In genomic region chr2:21012557-21012937, GRCh38 we compare ENCODE assay signal across 38 cellular contexts. TPM values are rescaled to one million over a fixed set of nuclear protein-coding genes. Genes with fewer than 3 reads are reported as not detected.
"Had no signal": no experiment of that assay in that cellular context is flagged by ENCODE, and none has a peak within 500 bp of the region (broad histone marks: within the 10 kb centered on the region; RNA-seq: fewer than 3 reads in every experiment).

No MANE protein-coding gene starts in this region.

- H3K9me3 ChIP-seq: MG63 had no signal

- DNase-seq: Kasumi-1, MG63, MM.1S, MV-4-11, NCI-H1048, NCI-H1092, NCI-H1092 treated with DMSO at 0.1 percent for 48 hours, NCI-H1105, NCI-H1105 treated with DMSO at 0.1 percent for 48 hours, NCI-H1417, NCI-H1417 treated with DMSO at 0.1 percent for 48 hours, NCI-H1436, NCI-H1436 treated with DMSO at 0.1 percent for 48 hours, NCI-H146, NCI-H1694, NCI-H1694 treated with DMSO at 0.1 percent for 48 hours, NCI-H187, NCI-H187 treated with DMSO at 0.1 percent for 48 hours, NCI-H1930, NCI-H2029, NCI-H2029 treated with DMSO at 0.1 percent for 48 hours, NCI-H2081, NCI-H2081 treated with DMSO at 0.1 percent for 48 hours, NCI-H2107, NCI-H2171, NCI-H2171 treated with DMSO at 0.1 percent for 48 hours, NCI-H2227 treated with DMSO at 0.1 percent for 48 hours, NCI-H226, NCI-H345, NCI-H446, NCI-H446 treated with DMSO at 0.1 percent for 48 hours, NCI-H510A, NCI-H510A treated with DMSO at 0.1 percent for 48 hours, NCI-H524 had no signal

- H3K4me3 ChIP-seq: MG63 had no signal

- H3K36me3 ChIP-seq: MG63 had no signal

RNA-seq across cellular contexts. Expression of gene APOB, which starts 31.3 kb away (rescaled TPM):
- total RNA-seq: LHCN-M2, M059J, MCF 10A, NCI-H460 had no signal
